In the genomic region with DNA sequence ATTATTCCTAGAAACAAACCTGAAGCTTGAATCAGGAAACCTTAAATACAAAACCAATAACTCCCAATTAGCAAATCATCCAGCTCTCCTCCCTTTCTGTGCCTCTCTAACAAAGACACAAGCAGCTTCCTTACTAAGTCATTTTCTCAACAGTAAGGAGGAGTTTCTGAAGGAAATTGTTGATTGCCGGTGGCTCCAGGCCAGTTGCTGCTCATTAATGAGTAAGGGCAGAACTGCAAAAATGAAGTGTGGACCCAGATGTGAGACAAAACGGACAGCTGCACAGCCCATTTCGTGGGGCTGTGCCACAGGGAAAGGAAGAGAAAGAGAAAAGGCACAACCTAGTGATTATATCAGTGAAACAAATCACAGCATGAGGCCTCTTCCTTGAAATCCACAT, we compare ENCODE assay signal across 19 cellular contexts. TPM values are rescaled to one million over a fixed set of nuclear protein-coding genes. Genes with fewer than 3 reads are reported as not detected.
DNase-seq lines count a peak whose midpoint lies in the region; ATAC-seq, FAIRE-seq and TF ChIP-seq lines count a peak whose summit lies in the region.
"Had no signal": no experiment of that assay in that cellular context is flagged by ENCODE, and none has a peak within 500 bp of the region (broad histone marks: within the 10 kb centered on the region; RNA-seq: fewer than 3 reads in every experiment).

No MANE protein-coding gene starts in this region.

- H2BK12ac ChIP-seq in neuronal stem cell (ENCODE audit: low read length): no peak overlapping the region

- no peak overlapping the region for H2AK5ac ChIP-seq in neuronal stem cell (ENCODE audit: low read depth, low read length)

- peaks cover 3% of the 10 kb centered on the region for H3K4me1 ChIP-seq in keratinocyte (ENCODE audit: control insufficient read depth, extremely low read depth, insufficient read depth, low read length)
- peaks cover 0 to 2% of the 10 kb centered on the region in 2 donors for H3K4me1 ChIP-seq in neuronal stem cell (ENCODE audit: control insufficient read depth in 2 of 2, insufficient read depth in 1 of 2, low read depth in 1 of 2, low read length in 2 of 2)

- H3K27me3 ChIP-seq in keratinocyte (ENCODE audit: control insufficient read depth, extremely low read depth, insufficient read depth, low read length): no peaks in the 10 kb centered on the region
- no peaks in the 10 kb centered on the region for H3K27me3 ChIP-seq in neuronal stem cell (ENCODE audit: control insufficient read depth in 3 of 3, insufficient read depth in 3 of 3, low read depth in 1 of 3, low read length in 3 of 3)

- H3K79me1 ChIP-seq in neuronal stem cell (ENCODE audit: low read depth, low read length): no peaks in the 10 kb centered on the region

- dilution Hi-C loops in keratinocyte (cut with MboI; ENCODE audit: extremely low pct_ligation_motif_present, low sequenced_read_pairs): no loop called here

- FAIRE-seq in keratinocyte (lab: Jason Lieb, UNC): no peak
- FAIRE-seq: GM12891, HepG2 had no signal

- peak; percentile 35 for DNase-seq in EH (ENCODE audit: low read depth)
- DNase-seq in keratinocyte (ENCODE audit: low read depth, low spot score): no peak
- DNase-seq in neuronal stem cell (ENCODE audit: low spot score): no peak
- DNase-seq in NCI-H1436 treated with DMSO at 0.1 percent for 48 hours (lab: John Stamatoyannopoulos, UW): no peak
- no peak for DNase-seq in middle frontal gyrus (ENCODE audit: extremely low spot score, low spot score)
- DNase-seq: AML-193; CD4-positive, CD25-positive, alpha-beta regulatory T cell; GOT3; Karpas-422; NCI-H1930; NCI-H2171; NK-92 treated with Interleukin-12 subunit alpha and Interleukin-12 subunit beta, amount 100 ng/mL, for 24 hours; OCI-M1 had no signal

- H3K9me3 ChIP-seq in keratinocyte (ENCODE audit: control insufficient read depth, low read depth, low read length): no peaks in the 10 kb centered on the region
- peaks cover 0 to 2% of the 10 kb centered on the region in 2 donors for H3K9me3 ChIP-seq in neuronal stem cell (replicated peaks in 1 of 2; ENCODE audit: control insufficient read depth in 2 of 2, insufficient read depth in 1 of 2, low read depth in 1 of 2, low read length in 2 of 2)

- H3K9ac ChIP-seq in keratinocyte (ENCODE audit: control insufficient read depth, extremely low read depth, insufficient read depth, low read length) (no peak overlapping the region), neuronal stem cell (ENCODE audit: low read depth, low read length, poor library complexity) (no peak overlapping the region)

- no peak overlapping the region for H4K91ac ChIP-seq in neuronal stem cell (ENCODE audit: low read depth, low read length, poor library complexity)

- no CpG with 5 or more reads among the region's 3 CpGs for WGBS in neuronal stem cell (ENCODE audit: extremely low coverage in 2 of 2, insufficient read length in 2 of 2, insufficient replicate concordance in 1 of 2), 2 donors

- no peak overlapping the region for H3K18ac ChIP-seq in neuronal stem cell (ENCODE audit: low read length)

- ATAC-seq in GM21717 (IDR thresholded peaks at IDR 0.05; ENCODE audit: unreplicated experiment) (no peak), HG03565 (IDR thresholded peaks at IDR 0.05; ENCODE audit: unreplicated experiment) (no peak)
- ATAC-seq: HepG2 had no signal

- no peak overlapping the region for H2BK15ac ChIP-seq in neuronal stem cell (ENCODE audit: low read length)

- no peak overlapping the region for H2BK120ac ChIP-seq in neuronal stem cell (ENCODE audit: low read depth, low read length)

- H3K79me2 ChIP-seq in keratinocyte (ENCODE audit: control insufficient read depth, insufficient read depth, low read length): no peaks in the 10 kb centered on the region

- no peaks in the 10 kb centered on the region for H4K20me1 ChIP-seq in keratinocyte (ENCODE audit: control insufficient read depth, extremely low read depth, insufficient read depth, low read length)

- H2BK5ac ChIP-seq in neuronal stem cell (ENCODE audit: low read length): no peak overlapping the region

- no peak overlapping the region for H3K27ac ChIP-seq in keratinocyte (ENCODE audit: control insufficient read depth, insufficient read depth, low read length)
- H3K27ac ChIP-seq in neuronal stem cell (replicated peaks; ENCODE audit: low read length): no peak overlapping the region
- H3K27ac ChIP-seq: RWPE1 had no signal

- H3K4me3 ChIP-seq in keratinocyte (ENCODE audit: control insufficient read depth in 2 of 3, extremely low read depth in 1 of 3, insufficient read depth in 2 of 3, low read depth in 1 of 3, low read length in 3 of 3) (no peak overlapping the region), neuronal stem cell (ENCODE audit: low read length in 2 of 2) (no peak overlapping the region)

- no peaks in the 10 kb centered on the region for H3K9me1 ChIP-seq in keratinocyte (ENCODE audit: control insufficient read depth, extremely low read depth, insufficient read depth, low read length)

- H3K4me2 ChIP-seq in keratinocyte (ENCODE audit: control insufficient read depth, extremely low read depth, insufficient read depth, low read depth, low read length): no peak overlapping the region
- H3K4me2 ChIP-seq in neuronal stem cell (ENCODE audit: insufficient read depth, low read length, poor library complexity, severe bottlenecking): no peak overlapping the region

- no peak overlapping the region for H3K23ac ChIP-seq in neuronal stem cell (ENCODE audit: low read depth, low read length, poor library complexity)

- no peak overlapping the region for H3K14ac ChIP-seq in neuronal stem cell (ENCODE audit: low read length)

- H2AFZ ChIP-seq in keratinocyte (ENCODE audit: control insufficient read depth, low read length): peak overlapping the region; percentile 63
- H2AFZ ChIP-seq in neuronal stem cell (ENCODE audit: low read length): peak overlapping the region; percentile 2

- no peak overlapping the region for H4K8ac ChIP-seq in neuronal stem cell (ENCODE audit: low read depth, low read length)

- H3K36me3 ChIP-seq in keratinocyte (ENCODE audit: control insufficient read depth in 2 of 2, extremely low read depth in 1 of 2, insufficient read depth in 2 of 2, low read length in 2 of 2) (no peaks in the 10 kb centered on the region), neuronal stem cell (replicated peaks in 1 of 2; ENCODE audit: control insufficient read depth in 2 of 2, insufficient read depth in 2 of 2, low read length in 2 of 2) (no peaks in the 10 kb centered on the region)

- H3K4ac ChIP-seq in neuronal stem cell (ENCODE audit: low read length): no peak overlapping the region

- no peak for TF ChIP-seq CTCF in keratinocyte (optimal IDR thresholded peaks at IDR 0.05 in 1 of 3, IDR thresholded peaks at IDR 0.05 in 1 of 3, conservative IDR thresholded peaks at IDR 0.05 in 1 of 3; ENCODE audit: extremely low read depth in 1 of 3, insufficient read depth in 2 of 3, low read length in 3 of 3)

TF ChIP-seq in PFSK-1, 5 proteins besides CTCF, POLR2A, EP300 and RAD21:
- TF ChIP-seq POLR2AphosphoS5 (IDR thresholded peaks at IDR 0.05; ENCODE audit: low read depth, low read length) (no peak), TAF1 (IDR thresholded peaks at IDR 0.05; ENCODE audit: borderline replicate concordance, insufficient read depth, low read length) (peak; percentile 41; the same call in 1 of the 2 replicates), SIN3A (IDR thresholded peaks at IDR 0.05; ENCODE audit: borderline replicate concordance, insufficient read depth, low read length) (peak; percentile 67; the same call in 1 of the 2 replicates), FOXP2 (optimal IDR thresholded peaks at IDR 0.05; ENCODE audit: borderline replicate concordance, extremely low read depth, extremely low read length, insufficient read depth) (no peak), REST (IDR thresholded peaks at IDR 0.05; ENCODE audit: insufficient read depth in 1 of 2, low read depth in 2 of 2, low read length in 2 of 2) (0 out of 4 replicates have a peak, but pooled peaks of 1 of the 2 experiments have one; percentile 37)

RNA-seq across cellular contexts. Expression of gene RHOBTB1, which starts 42.8 kb away (rescaled TPM):
- 10.7 TPM for polyA plus RNA-seq in PFSK-1 (2012; ENCODE audit: insufficient read length, low read depth)
- 4.6 to 6.1 TPM (median 5.5 TPM) in 3 replicates for polyA plus RNA-seq in keratinocyte
- polyA plus RNA-seq in keratinocyte (2011; ENCODE audit: low read depth): 4.1 TPM
- 5.7 and 5.8 TPM in 2 replicates for polyA plus RNA-seq in keratinocyte (2011; cell fraction: cytosol; rRNA removed)
- polyA plus RNA-seq in keratinocyte (2011; cell fraction: nucleus; rRNA removed): 10.8 and 12.3 TPM in 2 replicates
- 3.2 and 4.0 TPM in 2 replicates for polyA plus RNA-seq in keratinocyte (2012; ENCODE audit: low replicate concordance)
- polyA minus RNA-seq in keratinocyte: 3.2 to 6.7 TPM (median 5.3 TPM) in 3 replicates
- 11.3 TPM for polyA minus RNA-seq in keratinocyte (2011; cell fraction: cytosol; rRNA and poly(A)+ RNA removed)
- polyA minus RNA-seq in keratinocyte (2011; cell fraction: nucleus; rRNA and poly(A)+ RNA removed): 4.9 and 8.8 TPM in 2 replicates
- 16.5 TPM for polyA plus RNA-seq in neuronal stem cell (2013, experiment 1 of 2)
- 15.5 TPM for polyA plus RNA-seq in neuronal stem cell (2013, experiment 2 of 2)
- polyA plus RNA-seq: CD4-positive, CD25-positive, alpha-beta regulatory T cell had no signal
